Comparison of ENCODE assay signal across 8 cellular contexts in genomic region chr10:91163709-91164474, GRCh38. TPM values are rescaled to one million over a fixed set of nuclear protein-coding genes. Genes with fewer than 3 reads are reported as not detected.
DNase-seq lines count a peak whose midpoint lies in the region; ATAC-seq and TF ChIP-seq lines count a peak whose summit lies in the region.

No MANE protein-coding gene starts in this region.

- DNase-seq in ACHN (peak; percentile 81), T-helper 22 cell (ENCODE audit: low read depth) (peak; percentile 67), astrocyte of the cerebellum (ENCODE audit: low read depth) (peak; percentile 46), hypothalamus (lab: John Stamatoyannopoulos, UW) (peak in 36 of 51 donors; percentile 5 to 76 (median 48)), sciatic nerve (ENCODE audit: low spot score) (peak; percentile 84)

- in situ Hi-C loops in ACHN (cut with HindIII; ENCODE audit: low pct_ligation_motif_present, low pct_unique_long_range_greater_than_20kb, low sequenced_read_pairs): no loop called here
- in situ Hi-C loops in astrocyte of the cerebellum (cut with HindIII; ENCODE audit: low sequenced_read_pairs): no loop called here

- no peak for TF ChIP-seq CTCF in astrocyte of the cerebellum (IDR thresholded peaks at IDR 0.05; ENCODE audit: low read depth, low read length, missing control alignments)

- peak; percentile 34 for ATAC-seq in GM19324 (IDR thresholded peaks at IDR 0.05; ENCODE audit: low FRiP score, unreplicated experiment)
- peak; percentile 19 for ATAC-seq in HG03460 (IDR thresholded peaks at IDR 0.05; ENCODE audit: unreplicated experiment)
- ATAC-seq in sciatic nerve: peak; percentile 83
- no peak for ATAC-seq in GM18873 (IDR thresholded peaks at IDR 0.05; ENCODE audit: low FRiP score, unreplicated experiment)

- peak overlapping the region; percentile 71 for H3K4me3 ChIP-seq in astrocyte of the cerebellum (ENCODE audit: low read depth, low read length)

- intact Hi-C loops in sciatic nerve (cut with DNase I): no loop called here

RNA-seq across cellular contexts. Expression of gene PCGF5, which starts 56.6 kb away (rescaled TPM):
- total RNA-seq in sciatic nerve: 54.2 TPM
